ENCODE assay signal across 18 cellular contexts in genomic region chr2:239441724-239442123, GRCh38. TPM values are rescaled to one million over a fixed set of nuclear protein-coding genes. Genes with fewer than 3 reads are reported as not detected.
A peak's percentile ranks its signal among the peaks of the same experiment; 100 is the strongest.
DNase-seq lines count a peak whose midpoint lies in the region; ATAC-seq, FAIRE-seq and TF ChIP-seq lines count a peak whose summit lies in the region.
"Had no signal": no experiment of that assay in that cellular context is flagged by ENCODE, and none has a peak within 500 bp of the region (broad histone marks: within the 10 kb centered on the region; RNA-seq: fewer than 3 reads in every experiment).

No MANE protein-coding gene starts in this region.

- DNase-seq in right atrium auricular region (ENCODE audit: low spot score): peak; percentile 21
- no peak for DNase-seq in Right ventricle myocardium inferior (ENCODE audit: missing footprints)
- no peak for DNase-seq in astrocyte (ENCODE audit: low read depth)
- DNase-seq in lower lobe of right lung: no peak
- no peak for DNase-seq in thoracic aorta (ENCODE audit: low spot score)
- no peak for DNase-seq in frontal cortex (ENCODE audit: low spot score in 2 of 2)
- DNase-seq: activated CD4-positive, CD25-positive, alpha-beta regulatory T cell; activated naive CD4-positive, alpha-beta T cell treated with anti-CD3 and anti-CD28 coated beads for 36 hours; COR-L47; endodermal cell; HFFc6; NCI-H1694 treated with DMSO at 0.1 percent for 48 hours; NCI-H446 treated with DMSO at 0.1 percent for 48 hours; testis had no signal

- H3K36me3 Mint-ChIP-seq in astrocyte (ENCODE audit: low read depth, unreplicated experiment): no peaks in the 10 kb centered on the region

- H2AFZ ChIP-seq in astrocyte (ENCODE audit: low read depth, low read length): peak overlapping the region; percentile 78
- H2AFZ ChIP-seq: parathyroid adenoma had no signal

- FAIRE-seq in astrocyte (lab: Jason Lieb, UNC) (no peak), frontal cortex (lab: Jason Lieb, UNC) (no peak)

- no peak overlapping the region for H3K4me3 ChIP-seq in right atrium auricular region
- H3K4me3 ChIP-seq in astrocyte (ENCODE audit: insufficient read depth, low read depth, low read length): no peak overlapping the region
- H3K4me3 ChIP-seq in lower lobe of right lung: peak overlapping the region; percentile 14
- H3K4me3 ChIP-seq in thoracic aorta: peak overlapping the region; percentile 52
- H3K4me3 ChIP-seq: testis had no signal

- H3K27me3 Mint-ChIP-seq in astrocyte (ENCODE audit: low read depth, unreplicated experiment): peaks cover 39% of the 10 kb centered on the region

- H3K27ac ChIP-seq in right atrium auricular region (no peak overlapping the region), astrocyte (ENCODE audit: low read depth, low read length) (no peak overlapping the region), lower lobe of right lung (peak overlapping the region; percentile 24), thoracic aorta (no peak overlapping the region)
- H3K27ac ChIP-seq: parathyroid adenoma had no signal

- no peak for ATAC-seq in Right ventricle myocardium inferior
- ATAC-seq in lower lobe of right lung: no peak
- ATAC-seq in thoracic aorta (ENCODE audit: insufficient number of reproducible peaks, low FRiP score, low read depth): no peak
- ATAC-seq in HG03196 (IDR thresholded peaks at IDR 0.05; ENCODE audit: unreplicated experiment): no peak
- no peak for ATAC-seq in GM21786 (IDR thresholded peaks at IDR 0.05; ENCODE audit: unreplicated experiment)

- no peaks in the 10 kb centered on the region for H3K79me2 ChIP-seq in astrocyte (ENCODE audit: insufficient read depth, low read length)
- H3K79me2 ChIP-seq: parathyroid adenoma had no signal

- H3K4me1 Mint-ChIP-seq in astrocyte (ENCODE audit: low read depth, unreplicated experiment): peaks cover 9% of the 10 kb centered on the region

- H3K27me3 ChIP-seq in right atrium auricular region (no peaks in the 10 kb centered on the region), astrocyte (ENCODE audit: insufficient read depth, low read length) (peaks cover 4% of the 10 kb centered on the region), lower lobe of right lung (ENCODE audit: low read depth) (no peaks in the 10 kb centered on the region), thoracic aorta (replicated peaks; ENCODE audit: insufficient read depth) (no peaks in the 10 kb centered on the region)
- H3K27me3 ChIP-seq: testis had no signal

- no peak for TF ChIP-seq CTCF in right atrium auricular region (IDR thresholded peaks at IDR 0.05)
- no peak for TF ChIP-seq CTCF in astrocyte (IDR thresholded peaks at IDR 0.05; ENCODE audit: insufficient read depth, low read depth, low read length)
- TF ChIP-seq CTCF in lower lobe of right lung (IDR thresholded peaks at IDR 0.05): no peak
- TF ChIP-seq CTCF in thoracic aorta (IDR thresholded peaks at IDR 0.05): no peak

- peaks cover 0 to 13% of the 10 kb centered on the region in 2 donors for H3K4me1 ChIP-seq in right atrium auricular region
- peaks cover 18% of the 10 kb centered on the region for H3K4me1 ChIP-seq in astrocyte (ENCODE audit: insufficient read depth, low read length)
- H3K4me1 ChIP-seq in lower lobe of right lung: peaks cover 28% of the 10 kb centered on the region
- peaks cover 15 to 42% of the 10 kb centered on the region in 2 donors for H3K4me1 ChIP-seq in thoracic aorta (ENCODE audit: control insufficient read depth in 1 of 2, low read depth in 2 of 2)
- H3K4me1 ChIP-seq: parathyroid adenoma had no signal

- no peak overlapping the region for H3K4me3 Mint-ChIP-seq in astrocyte (ENCODE audit: unreplicated experiment)
- H3K4me3 Mint-ChIP-seq: endodermal cell; HFFc6; T-helper 1 cell treated with Interleukin-12 subunit alpha and Interleukin-12 subunit beta and Interleukin-4 antibody, amounts not matched to agents 30 μg/mL and 1 μg/mL, for 36 hours had no signal

- H3K9me3 ChIP-seq in right atrium auricular region (no peaks in the 10 kb centered on the region), astrocyte (ENCODE audit: insufficient read depth, low read depth, low read length) (no peaks in the 10 kb centered on the region), lower lobe of right lung (no peaks in the 10 kb centered on the region), thoracic aorta (no peaks in the 10 kb centered on the region)
- H3K9me3 ChIP-seq: testis had no signal

- peak overlapping the region; percentile 41 for H3K9ac ChIP-seq in astrocyte (ENCODE audit: low read length)
- H3K9ac ChIP-seq: parathyroid adenoma had no signal

- H3K27ac Mint-ChIP-seq in astrocyte (ENCODE audit: unreplicated experiment): no peak overlapping the region
- H3K27ac Mint-ChIP-seq: activated naive CD4-positive, alpha-beta T cell treated with anti-CD3 and anti-CD28 coated beads for 36 hours; endodermal cell; HFFc6; T-helper 1 cell treated with Interleukin-12 subunit alpha and Interleukin-12 subunit beta and Interleukin-4 antibody, amounts not matched to agents 30 μg/mL and 1 μg/mL, for 36 hours had no signal

- H4K20me1 ChIP-seq in astrocyte (ENCODE audit: insufficient read depth, low read length): no peaks in the 10 kb centered on the region

- intact Hi-C loops in Right ventricle myocardium inferior (cut with DNase I) (no loop called here), lower lobe of right lung (cut with DNase I) (no loop called here)

- peaks cover 9% of the 10 kb centered on the region for H3K9me3 Mint-ChIP-seq in astrocyte (ENCODE audit: unreplicated experiment)
- H3K9me3 Mint-ChIP-seq: activated naive CD4-positive, alpha-beta T cell treated with anti-CD3 and anti-CD28 coated beads for 36 hours; HFFc6; T-helper 1 cell treated with Interleukin-12 subunit alpha and Interleukin-12 subunit beta and Interleukin-4 antibody, amounts not matched to agents 30 μg/mL and 1 μg/mL, for 36 hours had no signal

- H3K36me3 ChIP-seq in right atrium auricular region (no peaks in the 10 kb centered on the region), astrocyte (ENCODE audit: insufficient read depth, low read length) (no peaks in the 10 kb centered on the region), lower lobe of right lung (no peaks in the 10 kb centered on the region), thoracic aorta (no peaks in the 10 kb centered on the region)

- peak overlapping the region; percentile 82 for H3K4me2 ChIP-seq in astrocyte (ENCODE audit: low read length)

RNA-seq across cellular contexts. Expression of gene HDAC4, which starts 40.9 kb away (rescaled TPM):
- 10 to 100 TPM in 1 of 2 donors, 1 to 10 TPM in 1; 8.1 to 20.1 TPM for total RNA-seq in right atrium auricular region
- 30.7 TPM for total RNA-seq in Right ventricle myocardium inferior
- 11.8 and 12.4 TPM in 2 replicates for total RNA-seq in astrocyte
- total RNA-seq in lower lobe of right lung: 44.9 TPM
- 100 to 1,000 TPM in 1 of 2 donors, 10 to 100 TPM in 1; 79.2 to 163 TPM for total RNA-seq in thoracic aorta
- 20.4 TPM for total RNA-seq in frontal cortex

Comparison
In these comparisons a context has a peak if more than half of its experiments do, and no peak if none do; other contexts are left out.
1. H3K4me3 ChIP-seq: peak in lower lobe of right lung (single experiment) and thoracic aorta (single experiment); none in right atrium auricular region (0 of 2) and astrocyte (single experiment).